Comparison of ENCODE assay signal across 9 cellular contexts in genomic region chr11:46710821-46711269, GRCh38. TPM values are rescaled to one million over a fixed set of nuclear protein-coding genes. Genes with fewer than 3 reads are reported as not detected.
A peak's percentile ranks its signal among the peaks of the same experiment; 100 is the strongest.
DNase-seq lines count a peak whose midpoint lies in the region; ATAC-seq and TF ChIP-seq lines count a peak whose summit lies in the region.
"Had no signal": no experiment of that assay in that cellular context is flagged by ENCODE, and none has a peak within 500 bp of the region (broad histone marks: within the 10 kb centered on the region; RNA-seq: fewer than 3 reads in every experiment).

No MANE protein-coding gene starts in this region.

- H3K36me3 Mint-ChIP-seq in endodermal cell (ENCODE audit: low read depth) = peaks cover 18% of the 10 kb centered on the region

- H3K4me1 ChIP-seq in endodermal cell (ENCODE audit: control insufficient read depth, insufficient read depth, low read length) (no peaks in the 10 kb centered on the region), tibial nerve (peaks cover 0 to 11% (median 0%) of the 10 kb centered on the region in 4 donors), Peyer's patch (no peaks in the 10 kb centered on the region)

- no peaks in the 10 kb centered on the region for H3K9me3 Mint-ChIP-seq in endodermal cell
- H3K9me3 Mint-ChIP-seq: activated T-cell treated with anti-CD3 and anti-CD28 coated beads, Interleukin-2, amount 50 U/mL, for 24 hours had no signal

- peak in 1 of 2 donors; percentile 57 for TF ChIP-seq EP300 in tibial nerve (IDR thresholded peaks at IDR 0.05)

- no peak for ATAC-seq in HG02870 (IDR thresholded peaks at IDR 0.05; ENCODE audit: unreplicated experiment)

- H3K27ac Mint-ChIP-seq in endodermal cell = peak overlapping the region; percentile 46
- H3K27ac Mint-ChIP-seq: activated T-cell treated with anti-CD3 and anti-CD28 coated beads, Interleukin-2, amount 50 U/mL, for 24 hours had no signal

- WGBS in endodermal cell (ENCODE audit: insufficient coverage in 1 of 2, insufficient read length in 1 of 2), 2 experiments = 86 to 91% methylated on average over 9 to 10 of the region's 10 CpGs
- WGBS in tibial nerve, 2 donors = 64 to 66% methylated on average over 10 of the region's 10 CpGs

- TF ChIP-seq POLR2A in tibial nerve (IDR thresholded peaks at IDR 0.05) (no peak), Peyer's patch (IDR thresholded peaks at IDR 0.05) (no peak)

- in situ Hi-C loops in KBM-7 (cut with MboI; ENCODE audit: low pct_unique_long_range_greater_than_20kb, low sequenced_read_pairs) = no loop called here

- no peak for TF ChIP-seq CTCF in endodermal cell (conservative IDR thresholded peaks at IDR 0.05)
- TF ChIP-seq CTCF in tibial nerve (IDR thresholded peaks at IDR 0.05) = no peak
- TF ChIP-seq CTCF in Peyer's patch (IDR thresholded peaks at IDR 0.05) = no peak

- H3K4me3 Mint-ChIP-seq in endodermal cell = no peak overlapping the region
- H3K4me3 Mint-ChIP-seq: activated T-cell treated with anti-CD3 and anti-CD28 coated beads, Interleukin-2, amount 50 U/mL, for 24 hours had no signal

- H3K27ac ChIP-seq in endodermal cell (ENCODE audit: low read depth, low read length) = no peak overlapping the region
- H3K27ac ChIP-seq in tibial nerve = peak overlapping the region; percentile 41 to 83 (median 70)
- peak overlapping the region in 2 of 4 donors; percentile 73 to 77 for H3K27ac ChIP-seq in Peyer's patch

- H3K27me3 Mint-ChIP-seq in endodermal cell (ENCODE audit: insufficient read depth) = no peaks in the 10 kb centered on the region
- H3K27me3 Mint-ChIP-seq: activated T-cell treated with anti-CD3 and anti-CD28 coated beads, Interleukin-2, amount 50 U/mL, for 24 hours had no signal

- no peaks in the 10 kb centered on the region for H3K4me1 Mint-ChIP-seq in endodermal cell

- H3K9me3 ChIP-seq in endodermal cell (ENCODE audit: control insufficient read depth, low read length) = no peaks in the 10 kb centered on the region
- H3K9me3 ChIP-seq in tibial nerve = no peaks in the 10 kb centered on the region
- no peaks in the 10 kb centered on the region for H3K9me3 ChIP-seq in Peyer's patch

- H3K36me3 ChIP-seq in endodermal cell (ENCODE audit: control insufficient read depth, insufficient read depth, low read length) (peaks cover 17% of the 10 kb centered on the region), tibial nerve (peaks cover 0 to 32% (median 0%) of the 10 kb centered on the region in 3 donors), Peyer's patch (peaks cover 0 to 11% (median 0%) of the 10 kb centered on the region in 3 donors)

- no peaks in the 10 kb centered on the region for H3K27me3 ChIP-seq in endodermal cell (ENCODE audit: control insufficient read depth, insufficient read depth, low read length, poor library complexity, severe bottlenecking)
- H3K27me3 ChIP-seq in tibial nerve = no peaks in the 10 kb centered on the region
- no peaks in the 10 kb centered on the region for H3K27me3 ChIP-seq in Peyer's patch

- DNase-seq in MV-4-11 (lab: John Stamatoyannopoulos, UW) = peak; percentile 9
- no peak for DNase-seq in endodermal cell
- DNase-seq in medulla oblongata (ENCODE audit: extremely low spot score) = peak; percentile 60
- DNase-seq in tibial nerve (ENCODE audit: low spot score in 2 of 2) = peak; percentile 17 to 68
- no peak for DNase-seq in Peyer's patch
- DNase-seq in SKM-1 treated with dmso at 0.1 percent for 144 hours (lab: John Stamatoyannopoulos, UW; ENCODE audit: unreplicated experiment) = no peak
- DNase-seq in KBM-7 = no peak
- DNase-seq: activated T-cell treated with anti-CD3 and anti-CD28 coated beads, Interleukin-2, amount 50 U/mL, for 24 hours had no signal

- H3K4me3 ChIP-seq in endodermal cell (ENCODE audit: low read length) (no peak overlapping the region), tibial nerve (no peak overlapping the region), Peyer's patch (no peak overlapping the region)

- no peak overlapping the region for H3K9ac ChIP-seq in endodermal cell (ENCODE audit: extremely low read depth, low read length, poor library complexity, severe bottlenecking)

RNA-seq across cellular contexts. Expression of gene F2, which starts 8.2 kb away (rescaled TPM):
- total RNA-seq in endodermal cell (1 to 10 TPM in 1 of 2 donors, under 1 TPM in 1; 0.89 to 1.5 TPM), tibial nerve (not detected), Peyer's patch (under 1 TPM in 1 of 4 donors, not detected in 3; 0.53 TPM)
- polyA plus RNA-seq in endodermal cell (2013, experiment 1 of 2) = 0.93 TPM
- polyA plus RNA-seq in endodermal cell (2013, experiment 2 of 2) = 0.62 TPM

RNA-seq across cellular contexts. Expression of gene ZNF408, which starts 10.0 kb away (rescaled TPM):
- 10 to 100 TPM; 13.2 to 18.9 TPM for total RNA-seq in endodermal cell
- polyA plus RNA-seq in endodermal cell (2013, experiment 1 of 2) = 8.9 TPM
- polyA plus RNA-seq in endodermal cell (2013, experiment 2 of 2) = 6.5 TPM
- 10 to 100 TPM in 3 of 4 donors, 1 to 10 TPM in 1; 8.8 to 21.6 (median 13.7) TPM for total RNA-seq in tibial nerve
- total RNA-seq in Peyer's patch = 10 to 100 TPM in 1 of 4 donors, 1 to 10 TPM in 3; 6.3 to 20.0 (median 8.4) TPM

RNA-seq across cellular contexts. Expression of gene ARHGAP1, which starts 10.4 kb away (rescaled TPM):
- total RNA-seq in endodermal cell (10 to 100 TPM; 53.4 to 56.6 TPM), tibial nerve (10 to 100 TPM; 47.9 to 83.0 (median 59.8) TPM), Peyer's patch (10 to 100 TPM; 52.0 to 85.8 (median 62.7) TPM)
- 27.0 TPM for polyA plus RNA-seq in endodermal cell (2013, experiment 1 of 2)
- polyA plus RNA-seq in endodermal cell (2013, experiment 2 of 2) = 28.4 TPM

Comparison
In these comparisons a context has a peak if more than half of its experiments do, and no peak if none do; other contexts are left out.
1. DNase-seq: peak in MV-4-11 (single experiment), medulla oblongata (single experiment) and tibial nerve (2 of 2); none in endodermal cell (single experiment), Peyer's patch (0 of 3), SKM-1 treated with dmso at 0.1 percent for 144 hours (single experiment) and KBM-7 (single experiment).